In the genomic region with DNA sequence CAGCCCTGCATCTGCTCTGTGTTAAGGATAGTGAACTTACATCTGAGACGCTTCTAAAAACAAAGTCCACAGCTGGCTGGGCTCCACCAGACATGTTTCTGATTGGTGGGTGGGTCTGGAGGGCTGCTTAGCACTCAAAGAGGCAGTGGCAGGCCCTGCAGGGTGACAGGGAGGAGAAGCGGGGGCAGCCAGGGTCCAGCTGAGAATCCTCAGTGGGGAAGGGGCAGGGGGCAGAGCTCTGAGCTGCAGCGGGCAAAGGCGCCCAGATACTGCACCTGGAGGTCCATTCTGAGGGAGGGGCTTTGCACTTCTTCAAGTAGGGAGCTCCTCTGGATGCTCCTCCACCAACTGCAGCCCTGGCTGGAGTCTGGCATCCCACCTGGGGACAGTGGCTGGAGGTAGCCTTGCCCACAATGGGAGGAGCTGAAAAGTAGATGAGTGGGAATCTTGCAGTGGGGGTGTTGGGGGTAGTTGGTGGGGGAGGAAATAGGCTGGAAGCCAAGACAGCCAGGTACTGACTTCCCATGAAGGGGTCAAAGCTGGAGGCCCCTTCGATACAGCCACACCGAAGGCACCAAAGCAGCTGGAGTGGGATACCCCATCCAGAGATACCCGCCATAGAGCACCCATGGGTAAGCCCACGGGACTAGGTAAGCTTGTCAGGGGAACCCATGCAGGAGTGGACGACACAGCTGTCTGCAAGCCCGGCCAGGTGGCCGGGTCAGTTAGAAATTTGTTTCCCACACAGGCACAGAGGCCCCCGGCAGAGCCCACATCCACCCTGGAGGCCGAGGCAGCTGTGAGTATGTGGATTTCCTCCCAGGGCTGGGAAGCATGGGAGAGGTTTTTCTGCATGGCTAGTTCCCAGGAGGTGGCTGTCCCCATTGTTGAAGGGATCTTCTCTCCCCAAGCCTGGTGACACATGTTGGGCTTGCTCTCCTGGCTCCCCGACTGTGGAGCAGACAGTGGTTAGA, we compare ENCODE assay signal across 20 cellular contexts. TPM values are rescaled to one million over a fixed set of nuclear protein-coding genes. Genes with fewer than 3 reads are reported as not detected.
DNase-seq lines count a peak whose midpoint lies in the region; ATAC-seq and TF ChIP-seq lines count a peak whose summit lies in the region.
"Had no signal": no experiment of that assay in that cellular context is flagged by ENCODE, and none has a peak within 500 bp of the region (broad histone marks: within the 10 kb centered on the region; RNA-seq: fewer than 3 reads in every experiment).

No MANE protein-coding gene starts in this region.

- H4K20me1 ChIP-seq in SK-N-SH (ENCODE audit: insufficient read depth), result no peaks in the 10 kb centered on the region
- H4K20me1 ChIP-seq in OCI-LY3 (ENCODE audit: insufficient read depth, low read length), result no peaks in the 10 kb centered on the region

- no peak for ATAC-seq in SK-N-SH treated with all-trans-retinoic acid at 6 μM for 48 hours
- ATAC-seq in HG03521 (IDR thresholded peaks at IDR 0.05; ENCODE audit: unreplicated experiment), result no peak
- no peak for ATAC-seq in left cardiac atrium
- ATAC-seq: CD8-positive, alpha-beta T cell had no signal

- H3K9ac ChIP-seq in SK-N-SH, result no peak overlapping the region
- H3K9ac ChIP-seq in OCI-LY3 (ENCODE audit: low read length), result peak overlapping the region; percentile 39; the same call in 1 of the 2 replicates

- 72% methylated on average over 8 of the region's 14 CpGs for WGBS in SK-N-SH (ENCODE audit: low lambda C conversion rate)
- 79 to 83% methylated on average over 11 to 14 of the region's 14 CpGs for WGBS in testis, 2 donors

- peaks cover 5% of the 10 kb centered on the region for H3K27me3 Mint-ChIP-seq in type B pancreatic cell

- no peak for TF ChIP-seq RAD21 in SK-N-SH (IDR thresholded peaks at IDR 0.05; ENCODE audit: low read length)

- H3F3A ChIP-seq in SK-N-SH (replicated peaks; ENCODE audit: insufficient read depth), result peaks cover 6% of the 10 kb centered on the region

- H3K79me2 ChIP-seq in SK-N-SH (ENCODE audit: insufficient read depth) (no peaks in the 10 kb centered on the region), OCI-LY3 (ENCODE audit: low read length) (no peaks in the 10 kb centered on the region)

- H3K27me3 ChIP-seq in SK-N-SH (ENCODE audit: insufficient read depth), result no peaks in the 10 kb centered on the region
- 0 out of 2 replicates have a peak, but pooled peaks cover 2% of the 10 kb centered on the region for H3K27me3 ChIP-seq in OCI-LY3 (ENCODE audit: low read depth, low read length)
- no peaks in the 10 kb centered on the region for H3K27me3 ChIP-seq in testis
- H3K27me3 ChIP-seq: BE2C had no signal

- intact Hi-C loops in testis (cut with DNase I; ENCODE audit: low total_unique reads), result no loop called here
- intact Hi-C loops in left cardiac atrium (cut with DNase I), result no loop called here

- H2AFZ ChIP-seq in SK-N-SH (ENCODE audit: low read depth) (peak overlapping the region; percentile 37; the same call in 1 of the 2 replicates), OCI-LY3 (ENCODE audit: low read depth, low read length) (no peak overlapping the region)

- no peak for TF ChIP-seq POLR2A in testis (IDR thresholded peaks at IDR 0.05)

- no peaks in the 10 kb centered on the region for H3K9me2 ChIP-seq in SK-N-SH

- TF ChIP-seq CTCF in SK-N-SH (IDR thresholded peaks at IDR 0.05) (no peak), OCI-LY3 (IDR thresholded peaks at IDR 0.05; ENCODE audit: low read depth, low read length) (no peak), type B pancreatic cell (conservative IDR thresholded peaks at IDR 0.05) (no peak), testis (IDR thresholded peaks at IDR 0.05) (no peak)

- CTCF ChIA-PET in SK-N-SH (lab: Yijun Ruan, JAX), result interaction anchor here (0.8 to 1.9 kb wide), 5 partner anchors 9 to 234 kb away, joined by 3 to 5 read pairs (median 5); no protein-coding TSS in a partner anchor

- no peak for TF ChIP-seq EP300 in SK-N-SH (IDR thresholded peaks at IDR 0.05; ENCODE audit: borderline replicate concordance in 1 of 2, low read depth in 1 of 2, low read length in 1 of 2)

- H3K4me3 ChIP-seq in SK-N-SH (ENCODE audit: low read depth in 2 of 2, low read length in 1 of 2), result no peak overlapping the region
- peak overlapping the region; percentile 54 for H3K4me3 ChIP-seq in OCI-LY3 (ENCODE audit: low read length)
- no peak overlapping the region for H3K4me3 ChIP-seq in testis

- DNase-seq in SK-N-SH, result peak; percentile 61
- peak; percentile 32 for DNase-seq in glomerular visceral epithelial cell (ENCODE audit: extremely low spot score)
- DNase-seq in type B pancreatic cell (ENCODE audit: extremely low spot score, unreplicated experiment), result peak; percentile 62
- DNase-seq in testis, result no peak
- DNase-seq in left cardiac atrium, result no peak
- DNase-seq: BE2C; CD8-positive, alpha-beta T cell; DND-41; NCI-H1417; NCI-H2029; NCI-H2171; NCI-H446; NCI-H69; OCI-M1 had no signal

- no peak overlapping the region for H3K27ac Mint-ChIP-seq in type B pancreatic cell
- H3K27ac Mint-ChIP-seq: CD8-positive, alpha-beta T cell had no signal

- no peaks in the 10 kb centered on the region for H3K36me3 Mint-ChIP-seq in type B pancreatic cell
- H3K36me3 Mint-ChIP-seq: CD8-positive, alpha-beta T cell had no signal

- no peak overlapping the region for H3K4me2 ChIP-seq in SK-N-SH
- peak overlapping the region; percentile 94 for H3K4me2 ChIP-seq in OCI-LY3 (ENCODE audit: low read length)

- no peak overlapping the region for H3K27ac ChIP-seq in SK-N-SH (ENCODE audit: low read depth in 2 of 2, low read length in 1 of 2)
- H3K27ac ChIP-seq in OCI-LY3 (ENCODE audit: low read length), result peak overlapping the region; percentile 69
- H3K27ac ChIP-seq in testis, result no peak overlapping the region
- H3K27ac ChIP-seq: 22Rv1 had no signal

- no peak overlapping the region for H3K4me3 Mint-ChIP-seq in type B pancreatic cell
- H3K4me3 Mint-ChIP-seq: CD8-positive, alpha-beta T cell had no signal

- H3K9me3 ChIP-seq in SK-N-SH, result 0 out of 2 replicates have a peak, but pooled peaks cover 4% of the 10 kb centered on the region
- H3K9me3 ChIP-seq in OCI-LY3 (ENCODE audit: insufficient read depth, low read length), result no peaks in the 10 kb centered on the region; the same call in 1 of the 2 replicates
- H3K9me3 ChIP-seq in testis, result no peaks in the 10 kb centered on the region
- H3K9me3 ChIP-seq: BE2C had no signal

- POLR2A ChIA-PET in SK-N-SH (lab: Yijun Ruan, JAX), result interaction anchor here (0.6 kb wide), 1 partner anchor 48 kb away, joined by 4 read pairs; no protein-coding TSS in a partner anchor

- H3K9me3 Mint-ChIP-seq in type B pancreatic cell, result no peaks in the 10 kb centered on the region

- H3K36me3 ChIP-seq in SK-N-SH (replicated peaks in 1 of 2; ENCODE audit: control insufficient read depth in 1 of 2, insufficient read depth in 2 of 2, low read length in 1 of 2), result no peaks in the 10 kb centered on the region
- H3K36me3 ChIP-seq in OCI-LY3 (replicated peaks; ENCODE audit: low read depth, low read length), result no peaks in the 10 kb centered on the region
- H3K36me3 ChIP-seq in testis (ENCODE audit: low read depth, missing control alignments), result no peaks in the 10 kb centered on the region
- H3K36me3 ChIP-seq: BE2C had no signal

- H3K4me1 Mint-ChIP-seq in type B pancreatic cell (ENCODE audit: unreplicated experiment), result peaks cover 9% of the 10 kb centered on the region

- H3K4me1 ChIP-seq in SK-N-SH (ENCODE audit: control insufficient read depth in 1 of 2, insufficient read depth in 2 of 2, low read depth in 1 of 2, low read length in 1 of 2) (peaks cover 17 to 23% of the 10 kb centered on the region in 2 experiments; a peak in 2 of 4 replicates), OCI-LY3 (ENCODE audit: low read length) (peaks cover 69% of the 10 kb centered on the region), testis (no peaks in the 10 kb centered on the region)
- H3K4me1 ChIP-seq: BE2C had no signal

TF ChIP-seq in SK-N-SH, 30 proteins besides CTCF, POLR2A, EP300 and RAD21 (continues in another document):
- no peak for TF ChIP-seq TAF1 (IDR thresholded peaks at IDR 0.05; ENCODE audit: borderline replicate concordance, low read depth, low read length)
- no peak for TF ChIP-seq SIN3A (IDR thresholded peaks at IDR 0.05; ENCODE audit: borderline replicate concordance, low read depth, low read length)
- TF ChIP-seq MEF2A (IDR thresholded peaks at IDR 0.05; ENCODE audit: borderline replicate concordance, low read depth), result no peak
- no peak for TF ChIP-seq ELF1 (IDR thresholded peaks at IDR 0.05)
- no peak for TF ChIP-seq FOSL2 (IDR thresholded peaks at IDR 0.05; ENCODE audit: borderline replicate concordance, low read depth)
- no peak for TF ChIP-seq TEAD4 (IDR thresholded peaks at IDR 0.05; ENCODE audit: borderline replicate concordance, insufficient read depth)
- no peak for TF ChIP-seq MXI1 (IDR thresholded peaks at IDR 0.05; ENCODE audit: low read depth, low read length)

TF ChIP-seq in SK-N-SH treated with all-trans-retinoic acid at 6 μM for 48 hours, 23 proteins besides CTCF, POLR2A, EP300 and RAD21 (continues in another document):
- no peak for TF ChIP-seq BACH2 (CRISPR knock-in tag; IDR thresholded peaks at IDR 0.05; ENCODE audit: borderline replicate concordance)
- TF ChIP-seq ZC3H10 (CRISPR knock-in tag; IDR thresholded peaks at IDR 0.05), result no peak
- no peak for TF ChIP-seq RARB (CRISPR knock-in tag; IDR thresholded peaks at IDR 0.05)
- TF ChIP-seq ARNTL (CRISPR knock-in tag; IDR thresholded peaks at IDR 0.05; ENCODE audit: borderline replicate concordance, low read depth), result no peak

RNA-seq across cellular contexts. Expression of a gene that starts 28.4 kb away (rescaled TPM):
- not detected in 2 replicates for polyA plus RNA-seq in SK-N-SH (2012; rRNA removed)
- polyA plus RNA-seq in SK-N-SH (2012; cell fraction: cytosol; rRNA removed), result not detected in 2 replicates
- polyA plus RNA-seq in SK-N-SH (2012; cell fraction: nucleus; rRNA removed), result not detected in 2 replicates
- total RNA-seq in type B pancreatic cell (ENCODE audit: low replicate concordance), result not detected in 2 replicates
- 1 to 10 TPM in 1 of 2 donors, under 1 TPM in 1; 0.87 to 1.5 TPM for total RNA-seq in testis
- 1.0 TPM for polyA plus RNA-seq in testis (ENCODE audit: insufficient read depth, low read depth, low replicate concordance)
- not detected for total RNA-seq in left cardiac atrium
- total RNA-seq: CD8-positive, alpha-beta T cell; SK-MEL-5 had no signal
- polyA plus RNA-seq: AG04450 had no signal

Comparison
In these comparisons a context has a peak if more than half of its experiments do, and no peak if none do; other contexts are left out.
1. DNase-seq: peak in SK-N-SH (single experiment), glomerular visceral epithelial cell (single experiment) and type B pancreatic cell (single experiment); none in testis (single experiment) and left cardiac atrium (single experiment).